ENCODE assay signal across 6 cellular contexts in genomic region chr10:132295481-132295880, GRCh38. TPM values are rescaled to one million over a fixed set of nuclear protein-coding genes. Genes with fewer than 3 reads are reported as not detected.
DNase-seq lines count a peak whose midpoint lies in the region; ATAC-seq and TF ChIP-seq lines count a peak whose summit lies in the region.
"Not testable (repeated sequence)": the region's sequence is repeated elsewhere in the genome, so short reads cannot be mapped to it uniquely, and the experiment has no call there.

No MANE protein-coding gene starts in this region.

- H3K4me1 Mint-ChIP-seq in activated naive CD8-positive, alpha-beta T cell treated with anti-CD3 and anti-CD28 coated beads, Interleukin-2, amount 10 ng/mL, durations not matched to agents 7 days and 5 days, result not testable (repeated sequence)

- TF ChIP-seq CTCF in right lobe of liver (IDR thresholded peaks at IDR 0.05); suprapubic skin (IDR thresholded peaks at IDR 0.05): not testable (repeated sequence)

- ATAC-seq in activated naive CD8-positive, alpha-beta T cell treated with anti-CD3 and anti-CD28 coated beads, Interleukin-2, amount 10 ng/mL, durations not matched to agents 7 days and 5 days (ENCODE audit: low read depth); left cardiac atrium; right lobe of liver; sciatic nerve: not testable (repeated sequence)

- not testable (repeated sequence) for H3K4me3 Mint-ChIP-seq in activated naive CD8-positive, alpha-beta T cell treated with anti-CD3 and anti-CD28 coated beads, Interleukin-2, amount 10 ng/mL, durations not matched to agents 7 days and 5 days

- not testable (repeated sequence) for H3K9me3 Mint-ChIP-seq in activated naive CD8-positive, alpha-beta T cell treated with anti-CD3 and anti-CD28 coated beads, Interleukin-2, amount 10 ng/mL, durations not matched to agents 7 days and 5 days

- H3K27ac Mint-ChIP-seq in activated naive CD8-positive, alpha-beta T cell treated with anti-CD3 and anti-CD28 coated beads, Interleukin-2, amount 10 ng/mL, durations not matched to agents 7 days and 5 days, result not testable (repeated sequence)

- not testable (repeated sequence) for H3K36me3 Mint-ChIP-seq in activated naive CD8-positive, alpha-beta T cell treated with anti-CD3 and anti-CD28 coated beads, Interleukin-2, amount 10 ng/mL, durations not matched to agents 7 days and 5 days

- TF ChIP-seq POLR2A in right lobe of liver (IDR thresholded peaks at IDR 0.05); suprapubic skin (IDR thresholded peaks at IDR 0.05): not testable (repeated sequence)

- POLR2A ChIA-PET in activated naive CD8-positive, alpha-beta T cell treated with anti-CD3 and anti-CD28 coated beads, Interleukin-2, amount 10 ng/mL, durations not matched to agents 7 days and 5 days (lab: Charles Lee), result interaction anchor here (0.8 kb wide), 1 partner anchor 43 kb away, joined by 3 read pairs; no protein-coding TSS in a partner anchor

- intact Hi-C loops in left cardiac atrium (cut with DNase I); right lobe of liver (cut with DNase I); sciatic nerve (cut with DNase I): not testable (repeated sequence)

- not testable (repeated sequence) for TF ChIP-seq EP300 in suprapubic skin (IDR thresholded peaks at IDR 0.05)

- WGBS in right lobe of liver (ENCODE audit: insufficient coverage, low coverage, low lambda C conversion rate, missing lambda C conversion rate), result 84% methylated on average over 22 of the region's 23 CpGs
- whole genome bisulfite sequencing in suprapubic skin, result 96% methylated on average over 23 of the region's 23 CpGs

- H3K27me3 ChIP-seq in right lobe of liver, suprapubic skin: not testable (repeated sequence)

- H3K4me3 ChIP-seq in right lobe of liver, suprapubic skin: not testable (repeated sequence)

- H3K27me3 Mint-ChIP-seq in activated naive CD8-positive, alpha-beta T cell treated with anti-CD3 and anti-CD28 coated beads, Interleukin-2, amount 10 ng/mL, durations not matched to agents 7 days and 5 days, result not testable (repeated sequence)

- not testable (repeated sequence) for H3K27ac ChIP-seq in right lobe of liver, suprapubic skin

- H3K4me1 ChIP-seq in right lobe of liver, suprapubic skin: not testable (repeated sequence)

- not testable (repeated sequence) for H3K9me3 ChIP-seq in right lobe of liver, suprapubic skin

- not testable (repeated sequence) for H3K36me3 ChIP-seq in right lobe of liver, suprapubic skin

- DNase-seq in NCI-H146 treated with DMSO at 0.1 percent for 48 hours (lab: John Stamatoyannopoulos, UW; ENCODE audit: unreplicated experiment), result peak; percentile 11
- peak; percentile 11 for DNase-seq in activated naive CD8-positive, alpha-beta T cell treated with anti-CD3 and anti-CD28 coated beads, Interleukin-2, amount 10 ng/mL, durations not matched to agents 7 days and 5 days
- DNase-seq in left cardiac atrium, result peak; percentile 3
- DNase-seq in right lobe of liver, result peak in 2 of 3 donors; percentile 17 to 26
- DNase-seq in sciatic nerve (ENCODE audit: low spot score), result peak; percentile 48
- DNase-seq in suprapubic skin (ENCODE audit: low spot score in 2 of 2), result peak; percentile 28 to 62

RNA-seq across cellular contexts. Expression of gene STK32C, which starts 12.3 kb away (rescaled TPM):
- 10 to 100 TPM; 12.5 TPM for total RNA-seq in activated naive CD8-positive, alpha-beta T cell treated with anti-CD3 and anti-CD28 coated beads, Interleukin-2, amount 10 ng/mL, durations not matched to agents 7 days and 5 days
- total RNA-seq in left cardiac atrium, result 1 to 10 TPM; 6.1 to 6.6 TPM
- total RNA-seq in right lobe of liver, result 1 to 10 TPM; 1.6 to 3.5 (median 2.1) TPM
- 11.1 TPM for total RNA-seq in sciatic nerve
- 1 to 10 TPM; 1.3 to 5.6 (median 4.7) TPM for total RNA-seq in suprapubic skin

RNA-seq across cellular contexts. Expression of gene LRRC27, which starts 36.5 kb away (rescaled TPM):
- 1 to 10 TPM; 4.7 to 6.3 TPM for total RNA-seq in activated naive CD8-positive, alpha-beta T cell treated with anti-CD3 and anti-CD28 coated beads, Interleukin-2, amount 10 ng/mL, durations not matched to agents 7 days and 5 days
- total RNA-seq in left cardiac atrium (1 to 10 TPM; 3.7 to 4.4 TPM), right lobe of liver (1 to 10 TPM; 2.2 to 5.4 (median 3.2) TPM), sciatic nerve (12.4 TPM), suprapubic skin (10 to 100 TPM in 1 of 4 donors, 1 to 10 TPM in 3; 6.6 to 13.1 (median 7.1) TPM)
